In genomic region chr4:56414135-56414675, GRCh38 we compare ENCODE assay signal across 18 cellular contexts. TPM values are rescaled to one million over a fixed set of nuclear protein-coding genes. Genes with fewer than 3 reads are reported as not detected.
DNase-seq lines count a peak whose midpoint lies in the region; ATAC-seq and TF ChIP-seq lines count a peak whose summit lies in the region.
"Had no signal": no experiment of that assay in that cellular context is flagged by ENCODE, and none has a peak within 500 bp of the region (broad histone marks: within the 10 kb centered on the region; RNA-seq: fewer than 3 reads in every experiment).

No MANE protein-coding gene starts in this region.

- H3K9ac ChIP-seq in trophoblast cell (ENCODE audit: low read length), result no peak overlapping the region

- DNase-seq in ELF-1 (ENCODE audit: low read depth, low spot score), result peak; percentile 11
- DNase-seq in SJSA1 (ENCODE audit: low read depth in 1 of 2, low spot score in 2 of 2), result peak in 1 of 2 experiments; percentile 27
- DNase-seq in fibroblast of mammary gland (ENCODE audit: low read depth), result peak; percentile 36
- DNase-seq in trophoblast cell, result peak in 1 of 2 donors; percentile 13
- no peak for DNase-seq in NCI-H69 (lab: John Stamatoyannopoulos, UW)
- DNase-seq in stimulated activated CD4-positive, alpha-beta T cell treated with anti-CD3 and anti-CD28 coated beads, Interleukin-2, amount 100 ng/mL, for 48 hours, result no peak
- DNase-seq: activated CD4-positive, alpha-beta T cell treated with anti-CD3 and anti-CD28 coated beads for 36 hours; aorta; heart left ventricle; islet precursor cell; KBM-7; NCI-H1105 treated with DMSO at 0.1 percent for 48 hours; NCI-H748 treated with DMSO at 0.1 percent for 48 hours; OCI-M1; retina had no signal

- H2BK5ac ChIP-seq in trophoblast cell (ENCODE audit: low read depth, low read length, poor library complexity), result no peak overlapping the region

- no peak overlapping the region for H3K14ac ChIP-seq in trophoblast cell (ENCODE audit: low read length)

- no peak overlapping the region for H2BK120ac ChIP-seq in trophoblast cell (ENCODE audit: insufficient read depth, low read length, poor library complexity)

- H4K91ac ChIP-seq in trophoblast cell (ENCODE audit: low read depth, low read length), result no peak overlapping the region

- no peaks in the 10 kb centered on the region for H3K27me3 ChIP-seq in SJSA1 (replicated peaks)
- H3K27me3 ChIP-seq in trophoblast cell (ENCODE audit: insufficient read depth, low read length), result no peaks in the 10 kb centered on the region
- H3K27me3 ChIP-seq: heart left ventricle had no signal

- H3K18ac ChIP-seq in trophoblast cell (ENCODE audit: low read length), result no peak overlapping the region

- TF ChIP-seq CTCF in fibroblast of mammary gland (conservative IDR thresholded peaks at IDR 0.05; ENCODE audit: control insufficient read depth, insufficient read depth, low read depth, low read length), result no peak

- peak overlapping the region; percentile 24 for H3K4me3 ChIP-seq in SJSA1
- H3K4me3 ChIP-seq in fibroblast of mammary gland (ENCODE audit: control insufficient read depth, low read depth, low read length), result no peak overlapping the region
- H3K4me3 ChIP-seq in trophoblast cell (ENCODE audit: low read depth, low read length), result no peak overlapping the region
- H3K4me3 ChIP-seq: heart left ventricle had no signal

- no peak overlapping the region for H4K8ac ChIP-seq in trophoblast cell (ENCODE audit: low read depth, low read length)

- no peaks in the 10 kb centered on the region for H3K79me1 ChIP-seq in trophoblast cell (ENCODE audit: low read length)

- no peak overlapping the region for H3K4me2 ChIP-seq in trophoblast cell (ENCODE audit: low read length)

- H3K9me3 ChIP-seq in SJSA1 (replicated peaks), result no peaks in the 10 kb centered on the region
- H3K9me3 ChIP-seq in trophoblast cell (ENCODE audit: insufficient read depth, low read depth, low read length), result no peaks in the 10 kb centered on the region
- H3K9me3 ChIP-seq: heart left ventricle had no signal

- no CpG with 5 or more reads among the region's 4 CpGs for WGBS in trophoblast cell (ENCODE audit: extremely low coverage, insufficient coverage, insufficient read length)

- H2BK12ac ChIP-seq in trophoblast cell (ENCODE audit: low read length), result no peak overlapping the region

- H3K4me1 ChIP-seq in SJSA1 (replicated peaks) (no peaks in the 10 kb centered on the region; the same call in 1 of the 2 replicates), trophoblast cell (ENCODE audit: control insufficient read depth in 1 of 2, insufficient read depth in 2 of 2, low read length in 2 of 2) (peaks cover 2 to 3% of the 10 kb centered on the region in 2 experiments)

- ATAC-seq in GM19397 (IDR thresholded peaks at IDR 0.05; ENCODE audit: unreplicated experiment) (no peak), HG03159 (IDR thresholded peaks at IDR 0.05; ENCODE audit: unreplicated experiment) (no peak)
- ATAC-seq: activated CD4-positive, alpha-beta T cell treated with anti-CD3 and anti-CD28 coated beads for 36 hours; heart left ventricle had no signal

- no peak overlapping the region for H2AK5ac ChIP-seq in trophoblast cell (ENCODE audit: low read length)

- peak overlapping the region; percentile 6 for H3K4ac ChIP-seq in trophoblast cell (ENCODE audit: low read depth, low read length)

- H2AFZ ChIP-seq in trophoblast cell (ENCODE audit: insufficient read depth, low read length, poor library complexity), result no peak overlapping the region

- H4K12ac ChIP-seq in trophoblast cell (ENCODE audit: low read depth, low read length), result no peak overlapping the region

- H3K79me2 ChIP-seq in trophoblast cell (ENCODE audit: control insufficient read depth, insufficient read depth, low read length, poor library complexity), result peaks cover 2% of the 10 kb centered on the region

- H3K27ac ChIP-seq in SJSA1 (peak overlapping the region; percentile 41), trophoblast cell (ENCODE audit: low read depth, low read length) (no peak overlapping the region)
- H3K27ac ChIP-seq: heart left ventricle, HL-60 had no signal

- H3K23ac ChIP-seq in trophoblast cell (ENCODE audit: low read length), result no peak overlapping the region

- H3K36me3 ChIP-seq in SJSA1 (no peaks in the 10 kb centered on the region; the same call in 1 of the 2 replicates), trophoblast cell (ENCODE audit: control insufficient read depth in 1 of 2, insufficient read depth in 2 of 2, low read length in 2 of 2) (peaks cover 0 to 2% of the 10 kb centered on the region in 2 experiments)
- H3K36me3 ChIP-seq: heart left ventricle had no signal

RNA-seq across cellular contexts. Expression of gene PPAT, which starts 21.2 kb away (rescaled TPM):
- total RNA-seq in SJSA1 (2014; rRNA removed; shearing (Covaris generic)), result 26.6 and 40.6 TPM in 2 replicates
- 12.5 TPM in 2 replicates for polyA plus RNA-seq in trophoblast cell (2013)

RNA-seq across cellular contexts. Expression of gene PAICS, which starts 21.9 kb away (rescaled TPM):
- total RNA-seq in SJSA1 (2014; rRNA removed; shearing (Covaris generic)), result 76.2 and 106 TPM in 2 replicates
- 108 TPM in 2 replicates for polyA plus RNA-seq in trophoblast cell (2013)

RNA-seq across cellular contexts. Expression of gene AASDH, which starts 26.9 kb away (rescaled TPM):
- 8.4 and 9.6 TPM in 2 replicates for total RNA-seq in SJSA1 (2014; rRNA removed; shearing (Covaris generic))
- polyA plus RNA-seq in trophoblast cell (2013), result 4.8 and 4.9 TPM in 2 replicates

RNA-seq across cellular contexts. Expression of gene SRP72, which starts 53.2 kb away (rescaled TPM):
- total RNA-seq in SJSA1 (2014; rRNA removed; shearing (Covaris generic)), result 90.3 and 111 TPM in 2 replicates
- 199 and 210 TPM in 2 replicates for polyA plus RNA-seq in trophoblast cell (2013)

Comparison
In these comparisons a context has a peak if more than half of its experiments do, and no peak if none do; other contexts are left out.
1. DNase-seq: peak in ELF-1 (single experiment) and fibroblast of mammary gland (single experiment); none in NCI-H69 (single experiment) and stimulated activated CD4-positive, alpha-beta T cell treated with anti-CD3 and anti-CD28 coated beads, Interleukin-2, amount 100 ng/mL, for 48 hours (0 of 2).